Comparison of ENCODE assay signal across 13 cellular contexts in genomic region chr2:238025741-238026360, GRCh38.
"Had no signal": no experiment of that assay in that cellular context is flagged by ENCODE, and none has a peak within 500 bp of the region (broad histone marks: within the 10 kb centered on the region; RNA-seq: fewer than 3 reads in every experiment).

No MANE protein-coding gene starts in this region.

- DNase-seq: activated CD8-positive, alpha-beta memory T cell treated with anti-CD3 and anti-CD28 coated beads, Interleukin-2, amount 50 U/mL, for 4 hours; cerebellar nuclear complex; cortex of kidney; heart right ventricle; mucosa of descending colon; naive B cell; pancreas; SIG-M5; T1000 had no signal

- H3K4me3 Mint-ChIP-seq: activated naive CD4-positive, alpha-beta T cell treated with anti-CD3 and anti-CD28 coated beads for 36 hours; naive B cell; T-cell had no signal

- ATAC-seq: mucosa of descending colon, pancreas, sciatic nerve, SK-N-SH treated with all-trans-retinoic acid at 6 μM for 48 hours had no signal

- H3K27me3 Mint-ChIP-seq: naive B cell, T-cell had no signal

- H3K9me3 Mint-ChIP-seq: activated naive CD4-positive, alpha-beta T cell treated with anti-CD3 and anti-CD28 coated beads for 36 hours; naive B cell; T-cell had no signal

- H3K27ac Mint-ChIP-seq: activated naive CD4-positive, alpha-beta T cell treated with anti-CD3 and anti-CD28 coated beads for 36 hours; T-cell had no signal

- H3K4me1 Mint-ChIP-seq: naive B cell had no signal
